In the genomic region with DNA sequence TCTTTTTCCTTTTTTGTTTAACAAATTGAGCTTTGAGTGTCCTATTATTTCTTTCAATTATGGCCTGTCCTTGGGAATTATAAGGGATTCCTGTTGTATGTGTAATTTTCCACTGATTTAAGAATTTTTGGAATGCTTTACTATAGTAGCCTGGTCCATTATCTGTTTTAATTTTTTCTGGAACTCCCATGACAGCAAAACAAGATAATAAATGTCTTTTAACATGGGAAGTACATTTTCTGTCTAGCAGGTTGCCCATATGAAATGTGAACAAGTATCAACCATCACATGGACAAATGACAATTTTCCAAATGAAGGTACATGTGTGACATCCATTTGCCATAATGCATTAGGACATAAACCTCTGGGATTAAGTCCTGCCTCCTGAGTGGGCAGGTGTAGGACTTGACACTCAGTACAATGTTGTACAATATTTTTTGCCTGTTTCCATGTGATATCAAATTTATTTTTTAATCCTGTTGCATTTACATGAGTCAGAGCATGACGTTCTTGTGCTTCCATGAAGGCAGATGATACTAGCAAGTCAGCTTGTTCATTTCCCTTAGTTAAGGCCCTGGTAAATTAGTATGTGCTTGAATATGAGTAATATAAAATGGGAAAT, we compare ENCODE assay signal across 15 cellular contexts. TPM values are rescaled to one million over a fixed set of nuclear protein-coding genes. Genes with fewer than 3 reads are reported as not detected.
DNase-seq lines count a peak whose midpoint lies in the region; FAIRE-seq and TF ChIP-seq lines count a peak whose summit lies in the region.
"Not testable (repeated sequence)": the region's sequence is repeated elsewhere in the genome, so short reads cannot be mapped to it uniquely, and the experiment has no call there.
"Had no signal": no experiment of that assay in that cellular context is flagged by ENCODE, and none has a peak within 500 bp of the region (broad histone marks: within the 10 kb centered on the region; RNA-seq: fewer than 3 reads in every experiment).

No MANE protein-coding gene starts in this region.

- not testable (repeated sequence) for H3K27ac Mint-ChIP-seq in activated CD4-positive, alpha-beta T cell treated with anti-CD3 and anti-CD28 coated beads, Interleukin-2, amount 10 ng/mL, durations not matched to agents 24 days and 14 days

- H3K9ac ChIP-seq in iPS-20b (ENCODE audit: low read depth, low read length): not testable (repeated sequence)

- intact Hi-C loops in activated CD4-positive, alpha-beta T cell treated with anti-CD3 and anti-CD28 coated beads, Interleukin-2, amount 10 ng/mL, durations not matched to agents 24 days and 14 days (cut with micrococcal nuclease): not testable (repeated sequence)

- not testable (repeated sequence) for H3K4me3 ChIP-seq in coronary artery
- peak overlapping the region; percentile 1; the same call in 1 of the 2 replicates for H3K4me3 ChIP-seq in iPS-20b (ENCODE audit: low read length)

- not testable (repeated sequence) for H3K27me3 Mint-ChIP-seq in activated CD4-positive, alpha-beta T cell treated with anti-CD3 and anti-CD28 coated beads, Interleukin-2, amount 10 ng/mL, durations not matched to agents 24 days and 14 days

- H3K36me3 ChIP-seq in iPS-20b (ENCODE audit: insufficient read depth, low read depth, low read length): not testable (repeated sequence)

- not testable (repeated sequence) for H3K27me3 ChIP-seq in iPS-20b (ENCODE audit: insufficient read depth, low read length)

- FAIRE-seq in RCC 7860 (lab: Jason Lieb, UNC): not testable (repeated sequence)

- H3K4me1 ChIP-seq in iPS-20b (ENCODE audit: insufficient read depth, low read length): not testable (repeated sequence)

- not testable (repeated sequence) for H3K4me1 Mint-ChIP-seq in activated CD4-positive, alpha-beta T cell treated with anti-CD3 and anti-CD28 coated beads, Interleukin-2, amount 10 ng/mL, durations not matched to agents 24 days and 14 days

- H3K9me3 ChIP-seq in iPS-20b (ENCODE audit: insufficient read depth, low read depth, low read length): peaks cover 71% of the 10 kb centered on the region

- H3K36me3 Mint-ChIP-seq in activated CD4-positive, alpha-beta T cell treated with anti-CD3 and anti-CD28 coated beads, Interleukin-2, amount 10 ng/mL, durations not matched to agents 24 days and 14 days (ENCODE audit: low read depth): not testable (repeated sequence)

- H3K9me3 Mint-ChIP-seq in activated CD4-positive, alpha-beta T cell treated with anti-CD3 and anti-CD28 coated beads, Interleukin-2, amount 10 ng/mL, durations not matched to agents 24 days and 14 days: not testable (repeated sequence)

- not testable (repeated sequence) for TF ChIP-seq CTCF in coronary artery (IDR thresholded peaks at IDR 0.05)

- DNase-seq in COLO829 (ENCODE audit: low spot score): peak; percentile 1
- peak; percentile 21 for DNase-seq in HT1080 (ENCODE audit: low read depth)
- peak; percentile 3 for DNase-seq in RCC 7860 (ENCODE audit: low spot score)
- DNase-seq in activated CD4-positive, alpha-beta T cell treated with anti-CD3 and anti-CD28 coated beads, Interleukin-2, amount 10 ng/mL, durations not matched to agents 24 days and 14 days: peak; percentile 57
- peak; percentile 14 for DNase-seq in coronary artery (ENCODE audit: low spot score)
- DNase-seq in pons (ENCODE audit: low spot score): peak; percentile 12
- peak; percentile 12 for DNase-seq in superior temporal gyrus (ENCODE audit: extremely low spot score)

- H3K4me3 Mint-ChIP-seq in activated CD4-positive, alpha-beta T cell treated with anti-CD3 and anti-CD28 coated beads, Interleukin-2, amount 10 ng/mL, durations not matched to agents 24 days and 14 days: not testable (repeated sequence)

- not testable (repeated sequence) for H3K27ac ChIP-seq in coronary artery; iPS-20b (ENCODE audit: low read length)

RNA-seq across cellular contexts. Expression of gene DBET, which starts 45.2 kb away (rescaled TPM):
- not detected in 2 replicates for total RNA-seq in HT1080 (2014; rRNA removed; shearing (Covaris generic))
- not detected in 2 replicates for polyA plus RNA-seq in HT1080 (2015; cell fraction: cytosol; rRNA removed)
- polyA plus RNA-seq in HT1080 (2015; cell fraction: nucleus; rRNA removed): not detected in 2 replicates
- total RNA-seq in activated CD4-positive, alpha-beta T cell treated with anti-CD3 and anti-CD28 coated beads, Interleukin-2, amount 10 ng/mL, durations not matched to agents 24 days and 14 days: not detected in 2 replicates
- total RNA-seq: Calu3; CD8-positive, alpha-beta T cell; Daoy; LHCN-M2 had no signal
- polyA plus RNA-seq: AG04450, IgD-negative memory B cell, SK-N-SH had no signal

Comparison
In these comparisons a context has a peak if more than half of its experiments do, and no peak if none do; other contexts are left out.
1. DNase-seq: peak in every context shown above with its lines; median percentile 57 in activated CD4-positive, alpha-beta T cell treated with anti-CD3 and anti-CD28 coated beads, Interleukin-2, amount 10 ng/mL, durations not matched to agents 24 days and 14 days; 21 in HT1080; 14 in coronary artery; 12 in pons; 12 in superior temporal gyrus; 3 in RCC 7860; 1 in COLO829.